8 cellular contexts compared by ENCODE assay signal in the genomic region with DNA sequence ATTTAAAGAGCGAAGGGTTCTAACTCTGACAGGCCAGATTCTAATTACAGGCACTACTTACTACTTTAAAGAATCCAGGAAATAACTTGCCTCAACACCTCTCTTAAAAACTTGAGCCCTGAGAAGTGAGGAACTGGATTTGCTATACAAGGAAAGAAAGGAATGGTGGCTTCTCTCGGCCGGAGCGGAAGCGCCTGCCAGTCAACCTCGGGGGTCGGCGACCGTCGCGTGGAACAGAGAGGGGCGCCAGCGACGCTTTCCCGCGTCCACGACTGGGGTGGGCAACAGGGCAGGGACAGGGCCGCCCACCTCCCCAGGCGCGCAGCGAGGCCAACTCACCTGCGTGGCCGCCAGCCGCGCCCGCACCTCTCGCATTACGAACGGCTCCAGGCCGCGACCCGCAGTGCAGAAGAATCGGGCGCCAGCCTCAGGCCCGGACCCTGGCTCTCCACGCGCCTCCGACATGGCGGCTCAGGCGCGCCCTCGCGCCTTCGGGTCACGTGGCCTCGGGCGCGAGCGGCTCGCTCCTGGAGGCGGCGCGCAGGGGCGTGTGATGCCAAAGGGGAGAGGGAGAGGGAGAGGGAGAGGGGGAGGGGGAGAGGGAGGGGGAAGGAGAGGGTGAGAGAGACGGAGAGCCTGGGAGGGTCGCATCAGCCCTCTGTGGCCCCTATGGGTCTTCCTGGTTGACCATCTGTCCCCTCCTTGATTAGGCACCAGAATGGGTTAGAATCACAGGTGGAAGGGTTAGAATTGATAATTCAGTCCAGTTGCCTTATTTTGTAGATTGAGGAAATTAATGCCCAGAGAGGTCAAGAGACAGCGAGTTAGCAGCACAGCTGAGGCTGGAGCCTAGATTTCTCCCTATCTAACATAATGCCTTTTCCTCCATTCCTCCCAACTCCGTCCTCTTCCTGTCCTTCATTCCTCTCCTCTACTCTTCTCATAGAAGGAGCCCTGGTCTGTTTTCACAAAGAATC. TPM values are rescaled to one million over a fixed set of nuclear protein-coding genes. Genes with fewer than 3 reads are reported as not detected.
A peak's percentile ranks its signal among the peaks of the same experiment; 100 is the strongest.
DNase-seq lines count a peak whose midpoint lies in the region; ATAC-seq and TF ChIP-seq lines count a peak whose summit lies in the region.

THUMPD2 (minus strand) TSS at position 484 of the 977 bp plus-strand sequence; CDS start at position 465, 19 bp downstream.

- peaks cover 20% of the 10 kb centered on the region for H3K79me2 ChIP-seq in neural cell (replicated peaks; ENCODE audit: insufficient read depth, low read length)

- TF ChIP-seq CTCF in RWPE2 (IDR thresholded peaks at IDR 0.05; ENCODE audit: poor library complexity, severe bottlenecking) (no peak), fibroblast of villous mesenchyme (IDR thresholded peaks at IDR 0.05; ENCODE audit: insufficient read depth, low read depth, low read length) (no peak), neural cell (IDR thresholded peaks at IDR 0.05; ENCODE audit: poor library complexity, severe bottlenecking) (peak; percentile 20)

- no peaks in the 10 kb centered on the region for H3K9me3 ChIP-seq in RWPE2 (ENCODE audit: severe bottlenecking)
- H3K9me3 ChIP-seq in neural cell (ENCODE audit: low read length), result no peaks in the 10 kb centered on the region
- H3K9me3 ChIP-seq in stomach smooth muscle (ENCODE audit: control insufficient read depth in 2 of 2, low read length in 2 of 2), result no peaks in the 10 kb centered on the region

- H3F3A ChIP-seq in neural cell (ENCODE audit: insufficient read depth, low read length, poor library complexity, severe bottlenecking), result no peaks in the 10 kb centered on the region

- H3K9ac ChIP-seq in neural cell (ENCODE audit: low read length) (peak within 1 kb of the TSS; percentile 72), stomach smooth muscle (ENCODE audit: low read length in 2 of 2) (peak within 1 kb of the TSS; percentile 88 to 93)

- H3K4me3 ChIP-seq in RWPE2 (ENCODE audit: severe bottlenecking), result peak within 1 kb of the TSS; percentile 89
- H3K4me3 ChIP-seq in fibroblast of villous mesenchyme (ENCODE audit: low read depth, low read length), result peak within 1 kb of the TSS; percentile 84
- H3K4me3 ChIP-seq in neural cell (ENCODE audit: low read length), result peak within 1 kb of the TSS; percentile 84
- H3K4me3 ChIP-seq in stomach smooth muscle (ENCODE audit: low read length in 2 of 2), result peak within 1 kb of the TSS; percentile 84 to 93

- no peaks in the 10 kb centered on the region for H4K20me1 ChIP-seq in neural cell (ENCODE audit: insufficient read depth)

- peak within 1 kb of the TSS; percentile 53 for H3K27ac ChIP-seq in RWPE2 (ENCODE audit: poor library complexity, severe bottlenecking)
- peak within 1 kb of the TSS; percentile 42 for H3K27ac ChIP-seq in neural cell (ENCODE audit: low read length)
- H3K27ac ChIP-seq in stomach smooth muscle (ENCODE audit: low read length), result peak within 1 kb of the TSS; percentile 71

- H3K27me3 ChIP-seq in RWPE2 (ENCODE audit: insufficient read depth, poor library complexity, severe bottlenecking), result no peaks in the 10 kb centered on the region
- no peaks in the 10 kb centered on the region for H3K27me3 ChIP-seq in neural cell (ENCODE audit: insufficient read depth, low read depth, low read length)
- no peaks in the 10 kb centered on the region for H3K27me3 ChIP-seq in stomach smooth muscle (ENCODE audit: control insufficient read depth in 1 of 2, insufficient read depth in 2 of 2, low read length in 2 of 2)

- DNase-seq in DMS79 treated with DMSO at 0.1 percent for 48 hours (lab: John Stamatoyannopoulos, UW) (peak; percentile 59), RWPE2 (ENCODE audit: low spot score) (no peak), fibroblast of villous mesenchyme (ENCODE audit: low read depth) (peak; percentile 56)
- DNase-seq in activated effector memory CD4-positive, alpha-beta T cell treated with anti-CD3 and anti-CD28 coated beads, Interleukin-2, amount 50 U/mL, for 16 hours, result peak; percentile 84

- no peaks in the 10 kb centered on the region for H3K9me2 ChIP-seq in neural cell (ENCODE audit: insufficient read depth, low read length)

- no peak for TF ChIP-seq RAD21 in Ishikawa (IDR thresholded peaks at IDR 0.05; ENCODE audit: low read depth)
- TF ChIP-seq RAD21 in neural cell (conservative IDR thresholded peaks at IDR 0.05), result peak; percentile 25

- H3K36me3 ChIP-seq in RWPE2 (ENCODE audit: low read depth), result peaks cover 24% of the 10 kb centered on the region
- no peaks in the 10 kb centered on the region for H3K36me3 ChIP-seq in neural cell (ENCODE audit: insufficient read depth, low read length)
- H3K36me3 ChIP-seq in stomach smooth muscle (ENCODE audit: control insufficient read depth in 2 of 2, insufficient read depth in 2 of 2, low read length in 2 of 2), result no peaks in the 10 kb centered on the region

- H3K4me2 ChIP-seq in neural cell (ENCODE audit: low read length), result peak within 1 kb of the TSS; percentile 53

- TF ChIP-seq EP300 in Ishikawa (IDR thresholded peaks at IDR 0.05; ENCODE audit: borderline replicate concordance) (no peak), neural cell (conservative IDR thresholded peaks at IDR 0.05; ENCODE audit: poor library complexity, severe bottlenecking) (no peak)

- peak within 1 kb of the TSS; percentile 77 for H2AFZ ChIP-seq in neural cell (ENCODE audit: low read depth, low read length)

- H3K4me1 ChIP-seq in RWPE2 (ENCODE audit: insufficient read depth, poor library complexity, severe bottlenecking) (peaks cover 17% of the 10 kb centered on the region), stomach smooth muscle (ENCODE audit: control insufficient read depth, insufficient read depth, low read length) (no peaks in the 10 kb centered on the region)

- ATAC-seq in GM21619 (IDR thresholded peaks at IDR 0.05; ENCODE audit: unreplicated experiment) (peak; percentile 74), RWPE2 (ENCODE audit: low read depth) (peak; percentile 82)

TF ChIP-seq in Ishikawa, 13 proteins besides CTCF, POLR2A, EP300 and RAD21 (continues in another document):
- TF ChIP-seq ZBTB7A (IDR thresholded peaks at IDR 0.05; ENCODE audit: low read depth) (peak; percentile 84), FOXM1 (IDR thresholded peaks at IDR 0.05; ENCODE audit: borderline replicate concordance, low read depth) (no peak), TCF12 (IDR thresholded peaks at IDR 0.05; ENCODE audit: low read depth) (0 out of 2 replicates have a peak, but pooled peaks have one; percentile 51), CREB1 (IDR thresholded peaks at IDR 0.05; ENCODE audit: low read depth) (no peak), YY1 (IDR thresholded peaks at IDR 0.05; ENCODE audit: low read depth) (peak; percentile 89), EGR1 (IDR thresholded peaks at IDR 0.05) (peak; percentile 29; the same call in 1 of the 2 replicates)

TF ChIP-seq in neural cell, 6 proteins besides CTCF, POLR2A, EP300 and RAD21:
- TF ChIP-seq MXI1 (conservative IDR thresholded peaks at IDR 0.05; ENCODE audit: poor library complexity, severe bottlenecking) (peak; percentile 86), POLR2AphosphoS5 (IDR thresholded peaks at IDR 0.05) (peak; percentile 70), REST (IDR thresholded peaks at IDR 0.05; ENCODE audit: borderline replicate concordance) (no peak), SMC3 (conservative IDR thresholded peaks at IDR 0.05; ENCODE audit: poor library complexity) (no peak), EZH2 (IDR thresholded peaks at IDR 0.05; ENCODE audit: borderline replicate concordance, insufficient read depth, low read length, poor library complexity, severe bottlenecking) (no peak), TAF1 (IDR thresholded peaks at IDR 0.05; ENCODE audit: low read depth) (no peak)

RNA-seq across cellular contexts. Expression of gene THUMPD2, which starts in this region (rescaled TPM):
- 8.1 and 10.8 TPM in 2 replicates for total RNA-seq in fibroblast of villous mesenchyme
- 20.0 and 24.7 TPM in 2 replicates for polyA plus RNA-seq in neural cell
- polyA minus RNA-seq in neural cell, result 12.2 and 13.8 TPM in 2 replicates
